1 cellular context compared by ENCODE assay signal in the genomic region with DNA sequence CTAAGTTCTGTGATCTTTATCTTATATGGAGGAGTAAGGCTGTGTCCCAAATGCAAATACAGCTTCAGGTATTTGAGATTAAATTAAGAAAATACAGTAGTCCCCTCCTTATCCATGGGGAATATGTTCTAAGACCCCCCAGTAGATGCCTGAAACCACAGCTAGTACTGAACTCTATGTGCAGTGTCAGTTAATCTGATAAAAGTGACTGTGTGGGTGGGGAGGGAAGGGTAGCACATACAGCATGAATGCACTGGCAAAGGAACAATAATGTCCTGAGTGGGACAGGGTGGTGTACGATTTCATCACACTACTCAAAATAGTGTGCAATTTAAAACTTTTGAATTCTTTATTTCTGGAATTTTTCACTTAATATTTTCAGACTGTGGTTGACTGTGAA.
TF ChIP-seq lines count a peak whose summit lies in the region.

No MANE protein-coding gene starts in this region.

TF ChIP-seq in K562, 482 proteins besides CTCF, POLR2A, EP300 and RAD21:
- TF ChIP-seq CEBPB (tag; IDR thresholded peaks at IDR 0.05): peak; percentile 57
- TF ChIP-seq, protein P1, sequence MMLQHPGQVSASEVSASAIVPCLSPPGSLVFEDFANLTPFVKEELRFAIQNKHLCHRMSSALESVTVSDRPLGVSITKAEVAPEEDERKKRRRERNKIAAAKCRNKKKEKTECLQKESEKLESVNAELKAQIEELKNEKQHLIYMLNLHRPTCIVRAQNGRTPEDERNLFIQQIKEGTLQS (IDR thresholded peaks at IDR 0.05): 0 out of 2 replicates have a peak, but pooled peaks have one; percentile 8
- TF ChIP-seq, protein P1 (CRISPR knock-in tag; conservative IDR thresholded peaks at IDR 0.05): no peak
- no peak for TF ChIP-seq ZZZ3 (IDR thresholded peaks at IDR 0.05)
- TF ChIP-seq, protein P2, sequence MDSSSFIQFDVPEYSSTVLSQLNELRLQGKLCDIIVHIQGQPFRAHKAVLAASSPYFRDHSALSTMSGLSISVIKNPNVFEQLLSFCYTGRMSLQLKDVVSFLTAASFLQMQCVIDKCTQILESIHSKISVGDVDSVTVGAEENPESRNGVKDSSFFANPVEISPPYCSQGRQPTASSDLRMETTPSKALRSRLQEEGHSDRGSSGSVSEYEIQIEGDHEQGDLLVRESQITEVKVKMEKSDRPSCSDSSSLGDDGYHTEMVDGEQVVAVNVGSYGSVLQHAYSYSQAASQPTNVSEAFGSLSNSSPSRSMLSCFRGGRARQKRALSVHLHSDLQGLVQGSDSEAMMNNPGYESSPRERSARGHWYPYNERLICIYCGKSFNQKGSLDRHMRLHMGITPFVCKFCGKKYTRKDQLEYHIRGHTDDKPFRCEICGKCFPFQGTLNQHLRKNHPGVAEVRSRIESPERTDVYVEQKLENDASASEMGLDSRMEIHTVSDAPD (CRISPR knock-in tag; IDR thresholded peaks at IDR 0.05): no peak
- TF ChIP-seq SMARCA4 (IDR thresholded peaks at IDR 0.05): 0 out of 2 replicates have a peak, but pooled peaks have one; percentile 52
- no peak for TF ChIP-seq RBM17 (IDR thresholded peaks at IDR 0.05; ENCODE audit: borderline replicate concordance, low read depth, low read length)
- TF ChIP-seq ZNF79 (CRISPR knock-in tag; IDR thresholded peaks at IDR 0.05; ENCODE audit: low read depth): no peak
- no peak for TF ChIP-seq CEBPG (CRISPR knock-in tag; IDR thresholded peaks at IDR 0.05)
- TF ChIP-seq CEBPG (tag; conservative IDR thresholded peaks at IDR 0.05 in 1 of 2, IDR thresholded peaks at IDR 0.05 in 1 of 2): 0 out of 4 replicates have a peak, but pooled peaks of 1 of the 2 experiments have one; percentile 10
- TF ChIP-seq NFE2L1 (tag; IDR thresholded peaks at IDR 0.05; ENCODE audit: borderline replicate concordance, low read depth): 0 out of 2 replicates have a peak, but pooled peaks have one; percentile 2
- TF ChIP-seq EGR1 (conservative IDR thresholded peaks at IDR 0.05): peak; percentile 82
- no peak for TF ChIP-seq MTA3 (IDR thresholded peaks at IDR 0.05; ENCODE audit: borderline replicate concordance)
- TF ChIP-seq ZNF197 (CRISPR knock-in tag; IDR thresholded peaks at IDR 0.05; ENCODE audit: low read depth): 0 out of 2 replicates have a peak, but pooled peaks have one; percentile 33
- TF ChIP-seq DPF2 (IDR thresholded peaks at IDR 0.05): peak; percentile 52
TF ChIP-seq in K562: peak in this region for 8.
